Comparison of ENCODE assay signal across 12 cellular contexts in genomic region chr1:10663668-10664035, GRCh38.
DNase-seq lines count a peak whose midpoint lies in the region; FAIRE-seq and TF ChIP-seq lines count a peak whose summit lies in the region.
"Had no signal": no experiment of that assay in that cellular context is flagged by ENCODE, and none has a peak within 500 bp of the region (broad histone marks: within the 10 kb centered on the region; RNA-seq: fewer than 3 reads in every experiment).

No MANE protein-coding gene starts in this region.

- peaks cover 8 to 14% of the 10 kb centered on the region in 2 donors for H3K36me3 ChIP-seq in prostate gland

- 37% methylated on average over 15 of the region's 16 CpGs for WGBS in prostate gland

- in situ Hi-C loops in GM13977 (cut with MboI; ENCODE audit: low pct_unique_long_range_greater_than_20kb, low sequenced_read_pairs, unreplicated experiment) = no loop called here

- no peak for TF ChIP-seq CTCF in prostate gland (IDR thresholded peaks at IDR 0.05)
- TF ChIP-seq CTCF in GM10266 (IDR thresholded peaks at IDR 0.05; ENCODE audit: control insufficient read depth, insufficient read depth, low read depth, missing control alignments) = no peak
- TF ChIP-seq CTCF in GM13977 (IDR thresholded peaks at IDR 0.05; ENCODE audit: extremely low read depth, insufficient read depth, missing control alignments) = no peak

- no peaks in the 10 kb centered on the region for H3K9me3 ChIP-seq in prostate gland

- H3K4me1 ChIP-seq in prostate gland (replicated peaks) = peaks cover 55% of the 10 kb centered on the region

- H3K4me3 ChIP-seq in prostate gland = no peak overlapping the region
- H3K4me3 ChIP-seq: skin epidermis had no signal

- TF ChIP-seq POLR2A in prostate gland (IDR thresholded peaks at IDR 0.05) = no peak

- H3K27me3 ChIP-seq in prostate gland (replicated peaks; ENCODE audit: insufficient read depth) = no peaks in the 10 kb centered on the region

- peak; percentile 77 for DNase-seq in ELF-1 (ENCODE audit: low read depth, low spot score)
- DNase-seq in hepatic stellate cell (ENCODE audit: low spot score) = peak; percentile 66
- peak; percentile 45 for DNase-seq in prostate gland (ENCODE audit: low spot score)
- no peak for DNase-seq in GM10266 (ENCODE audit: extremely low spot score)
- no peak for DNase-seq in HTR-8/SVneo (ENCODE audit: insufficient read length, low spot score)
- DNase-seq in GF-D8 (lab: John Stamatoyannopoulos, UW) = no peak
- no peak for DNase-seq in GM13977 (ENCODE audit: low spot score)
- DNase-seq: activated gamma-delta T cell treated with Interleukin-2 at 50 U/mL for 16 hours, NCI-H1092, T-helper 17 cell had no signal

- H3K27ac ChIP-seq in angular gyrus (ENCODE audit: low read depth, low read length) (peak overlapping the region; percentile 33), prostate gland (peak overlapping the region; percentile 91 to 96)

- intact Hi-C loops in prostate gland (cut with DNase I) = no loop called here

- no peak for FAIRE-seq in HTR-8/SVneo (lab: Jason Lieb, UNC)

Comparison
In these comparisons a context has a peak if more than half of its experiments do, and no peak if none do; other contexts are left out.
1. DNase-seq: peak in ELF-1 (single experiment), hepatic stellate cell (single experiment) and prostate gland (single experiment); none in GM10266 (single experiment), HTR-8/SVneo (single experiment), GF-D8 (single experiment) and GM13977 (single experiment).